In the genomic region with DNA sequence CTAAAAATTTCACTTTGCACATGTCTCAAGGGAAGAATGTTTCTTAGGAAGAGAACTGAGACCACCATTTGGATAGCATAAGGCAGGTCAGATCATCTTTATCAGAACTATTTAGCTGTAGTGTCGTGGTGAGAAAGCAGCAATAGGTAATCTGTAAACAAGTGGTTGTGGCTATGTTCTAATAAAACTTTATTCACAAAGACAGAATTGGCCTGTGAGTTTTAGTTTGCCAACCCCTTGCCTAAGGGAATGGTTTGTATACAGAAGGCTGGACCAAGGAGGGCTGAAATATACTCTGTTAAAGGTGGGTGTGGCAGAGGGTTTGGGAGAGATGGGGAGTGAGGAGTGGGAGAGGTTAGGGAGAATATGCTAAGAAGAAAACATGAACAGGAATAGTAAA, we compare ENCODE assay signal across 25 cellular contexts. TPM values are rescaled to one million over a fixed set of nuclear protein-coding genes. Genes with fewer than 3 reads are reported as not detected.
A peak's percentile ranks its signal among the peaks of the same experiment; 100 is the strongest.
DNase-seq lines count a peak whose midpoint lies in the region; ATAC-seq and TF ChIP-seq lines count a peak whose summit lies in the region.
"Had no signal": no experiment of that assay in that cellular context is flagged by ENCODE, and none has a peak within 500 bp of the region (broad histone marks: within the 10 kb centered on the region; RNA-seq: fewer than 3 reads in every experiment).

No MANE protein-coding gene starts in this region.

- ATAC-seq in activated CD4-positive, alpha-beta T cell treated with anti-CD3 and anti-CD28 coated beads for 36 hours: no peak
- ATAC-seq in activated naive CD4-positive, alpha-beta T cell treated with anti-CD3 and anti-CD28 coated beads, Interleukin-2, amount 50 U/mL, for 72 hours: no peak
- no peak for ATAC-seq in HG03175 (IDR thresholded peaks at IDR 0.05; ENCODE audit: unreplicated experiment)
- ATAC-seq: gastrocnemius medialis had no signal

- H3K4me1 ChIP-seq in ascending aorta: no peaks in the 10 kb centered on the region
- H3K4me1 ChIP-seq: gastrocnemius medialis, Peyer's patch, stomach had no signal

- peaks cover 28% of the 10 kb centered on the region for H3K36me3 Mint-ChIP-seq in activated CD4-positive, alpha-beta T cell treated with anti-CD3 and anti-CD28 coated beads for 36 hours (ENCODE audit: low read depth)
- H3K36me3 Mint-ChIP-seq in activated naive CD4-positive, alpha-beta T cell treated with anti-CD3 and anti-CD28 coated beads, Interleukin-2, amount 50 U/mL, for 72 hours: peaks cover 14 to 19% of the 10 kb centered on the region in 2 donors
- H3K36me3 Mint-ChIP-seq in nephron progenitor cell (ENCODE audit: low read depth): peaks cover 43% of the 10 kb centered on the region

- no peak overlapping the region for H3K4me3 Mint-ChIP-seq in activated CD4-positive, alpha-beta T cell treated with anti-CD3 and anti-CD28 coated beads for 36 hours
- H3K4me3 Mint-ChIP-seq in nephron progenitor cell: no peak overlapping the region
- H3K4me3 Mint-ChIP-seq: brain had no signal

- 0 out of 2 replicates have a peak overlapping the region, but pooled peaks have one; percentile 9 for H3K27ac ChIP-seq in HL-60 (replicated peaks)
- no peak overlapping the region for H3K27ac ChIP-seq in ascending aorta
- H3K27ac ChIP-seq: gastrocnemius medialis, Peyer's patch, stomach had no signal

- POLR2A ChIA-PET in activated CD4-positive, alpha-beta T cell treated with anti-CD3 and anti-CD28 coated beads for 36 hours (lab: Charles Lee): no interaction called here

- H3K4me3 ChIP-seq in HL-60 (replicated peaks; ENCODE audit: insufficient read depth, low read length): no peak overlapping the region
- no peak overlapping the region for H3K4me3 ChIP-seq in ascending aorta
- H3K4me3 ChIP-seq: gastrocnemius medialis, HAP-1, Peyer's patch, spleen, stomach had no signal

- CTCF ChIA-PET in activated CD4-positive, alpha-beta T cell treated with anti-CD3 and anti-CD28 coated beads for 36 hours (lab: Charles Lee): interaction anchor here (0.6 kb wide), 1 partner anchor 149 kb away, joined by 3 read pairs; no protein-coding TSS in a partner anchor

- H3K27me3 ChIP-seq in HL-60 (ENCODE audit: insufficient read depth, poor library complexity, severe bottlenecking) (no peaks in the 10 kb centered on the region), ascending aorta (no peaks in the 10 kb centered on the region)
- H3K27me3 ChIP-seq: gastrocnemius medialis, Peyer's patch, spleen, stomach had no signal

- H3K27me3 Mint-ChIP-seq in activated CD4-positive, alpha-beta T cell treated with anti-CD3 and anti-CD28 coated beads for 36 hours: no peaks in the 10 kb centered on the region
- H3K27me3 Mint-ChIP-seq in nephron progenitor cell (ENCODE audit: low read depth, poor library complexity): peaks cover 6% of the 10 kb centered on the region
- H3K27me3 Mint-ChIP-seq: brain had no signal

- TF ChIP-seq CTCF in HL-60 (IDR thresholded peaks at IDR 0.05; ENCODE audit: insufficient read depth, low read length) (no peak), nephron progenitor cell (IDR thresholded peaks at IDR 0.05) (no peak), ascending aorta (IDR thresholded peaks at IDR 0.05) (no peak)

- H3K27ac Mint-ChIP-seq in activated CD4-positive, alpha-beta T cell treated with anti-CD3 and anti-CD28 coated beads for 36 hours: peak overlapping the region; percentile 10
- peak overlapping the region; percentile 74 to 85 for H3K27ac Mint-ChIP-seq in activated naive CD4-positive, alpha-beta T cell treated with anti-CD3 and anti-CD28 coated beads, Interleukin-2, amount 50 U/mL, for 72 hours
- peak overlapping the region; percentile 77 for H3K27ac Mint-ChIP-seq in nephron progenitor cell

- no peaks in the 10 kb centered on the region for H3K9me3 ChIP-seq in ascending aorta
- H3K9me3 ChIP-seq: gastrocnemius medialis, HAP-1, Peyer's patch, spleen, stomach had no signal

- H3K9me3 Mint-ChIP-seq in activated CD4-positive, alpha-beta T cell treated with anti-CD3 and anti-CD28 coated beads for 36 hours (ENCODE audit: low read depth): no peaks in the 10 kb centered on the region
- no peaks in the 10 kb centered on the region for H3K9me3 Mint-ChIP-seq in activated naive CD4-positive, alpha-beta T cell treated with anti-CD3 and anti-CD28 coated beads, Interleukin-2, amount 50 U/mL, for 72 hours
- peaks cover 4% of the 10 kb centered on the region for H3K9me3 Mint-ChIP-seq in nephron progenitor cell
- H3K9me3 Mint-ChIP-seq: brain had no signal

- peaks cover 30 to 46% of the 10 kb centered on the region in 2 donors for H3K36me3 ChIP-seq in ascending aorta

- DNase-seq in activated CD4-positive, alpha-beta T cell treated with anti-CD3 and anti-CD28 coated beads for 36 hours: no peak
- DNase-seq in activated CD4-positive, alpha-beta T cell treated with anti-CD3 and anti-CD28 coated beads for 1 hour: no peak
- DNase-seq in HL-60 (ENCODE audit: low read depth in 1 of 2, low spot score in 1 of 2) (no peak), nephron progenitor cell (no peak), ascending aorta (ENCODE audit: low spot score in 2 of 2) (no peak), EL (no peak)
- no peak for DNase-seq in activated naive CD4-positive, alpha-beta T cell treated with anti-CD3 and anti-CD28 coated beads, Interleukin-2, amount 50 U/mL, for 72 hours (ENCODE audit: low spot score in 2 of 2)
- DNase-seq: 8988T; activated T-cell treated with anti-CD3 and anti-CD28 coated beads, Interleukin-2, amount 50 U/mL, for 1 hour; effector CD4-positive, alpha-beta T cell; gastrocnemius medialis; IMR-90; islet precursor cell; NCI-H2081 treated with DMSO at 0.1 percent for 48 hours; NCI-H510A; NK-92 treated with Interleukin-12 subunit alpha and Interleukin-12 subunit beta, amount 100 ng/mL, for 24 hours; Peyer's patch; retina; spleen; stimulated activated CD4-positive, alpha-beta T cell treated with anti-CD3 and anti-CD28 coated beads, Interleukin-4, amount 100 ng/mL, for 24 hours; stomach; trophoblast cell had no signal

- intact Hi-C loops in activated CD4-positive, alpha-beta T cell treated with anti-CD3 and anti-CD28 coated beads for 36 hours (cut with DNase I, micrococcal nuclease): no loop called here
- intact Hi-C loops in ascending aorta (cut with DNase I): no loop called here

- peaks cover 13% of the 10 kb centered on the region for H3K4me1 Mint-ChIP-seq in activated CD4-positive, alpha-beta T cell treated with anti-CD3 and anti-CD28 coated beads for 36 hours
- H3K4me1 Mint-ChIP-seq in nephron progenitor cell: no peaks in the 10 kb centered on the region
- H3K4me1 Mint-ChIP-seq: brain had no signal

RNA-seq across cellular contexts. Expression of a gene that starts 10.6 kb away (rescaled TPM):
- total RNA-seq in activated CD4-positive, alpha-beta T cell treated with anti-CD3 and anti-CD28 coated beads for 36 hours: 100 to 1,000 TPM; 118 to 131 TPM
- total RNA-seq in activated naive CD4-positive, alpha-beta T cell treated with anti-CD3 and anti-CD28 coated beads, Interleukin-2, amount 50 U/mL, for 72 hours: 100 to 1,000 TPM; 159 to 182 TPM
- 105 TPM for total RNA-seq in ascending aorta

Comparison
In these comparisons a context has a peak if more than half of its experiments do, and no peak if none do; other contexts are left out.
1. H3K27ac Mint-ChIP-seq: peak in every context shown above with its lines; median percentile 80 in activated naive CD4-positive, alpha-beta T cell treated with anti-CD3 and anti-CD28 coated beads, Interleukin-2, amount 50 U/mL, for 72 hours; 77 in nephron progenitor cell; 10 in activated CD4-positive, alpha-beta T cell treated with anti-CD3 and anti-CD28 coated beads for 36 hours.